In genomic region chr17:2372681-2373080, GRCh38 we compare ENCODE assay signal across 8 cellular contexts.
"Had no signal": no experiment of that assay in that cellular context is flagged by ENCODE, and none has a peak within 500 bp of the region (broad histone marks: within the 10 kb centered on the region; RNA-seq: fewer than 3 reads in every experiment).

No MANE protein-coding gene starts in this region.

- H3K4me3 Mint-ChIP-seq: HFFc6 had no signal

- H3K27ac ChIP-seq: GM23248 had no signal

- H3K9ac ChIP-seq: GM23248 had no signal

- ATAC-seq: HCT116, K562 had no signal

- H3K9me3 ChIP-seq: HAP-1 had no signal

- H3K27ac Mint-ChIP-seq: HFFc6 had no signal

- H2AFZ ChIP-seq: GM23248 had no signal

- H3K9me3 Mint-ChIP-seq: HFFc6 had no signal

- H3K4me1 ChIP-seq: HAP-1 had no signal

- H3K4me3 ChIP-seq: GM23248, HAP-1, K562 had no signal

- DNase-seq: GM23248, GOT3, H7, HFFc6, IMR-90 had no signal
